ENCODE assay signal across 10 cellular contexts in the genomic region with DNA sequence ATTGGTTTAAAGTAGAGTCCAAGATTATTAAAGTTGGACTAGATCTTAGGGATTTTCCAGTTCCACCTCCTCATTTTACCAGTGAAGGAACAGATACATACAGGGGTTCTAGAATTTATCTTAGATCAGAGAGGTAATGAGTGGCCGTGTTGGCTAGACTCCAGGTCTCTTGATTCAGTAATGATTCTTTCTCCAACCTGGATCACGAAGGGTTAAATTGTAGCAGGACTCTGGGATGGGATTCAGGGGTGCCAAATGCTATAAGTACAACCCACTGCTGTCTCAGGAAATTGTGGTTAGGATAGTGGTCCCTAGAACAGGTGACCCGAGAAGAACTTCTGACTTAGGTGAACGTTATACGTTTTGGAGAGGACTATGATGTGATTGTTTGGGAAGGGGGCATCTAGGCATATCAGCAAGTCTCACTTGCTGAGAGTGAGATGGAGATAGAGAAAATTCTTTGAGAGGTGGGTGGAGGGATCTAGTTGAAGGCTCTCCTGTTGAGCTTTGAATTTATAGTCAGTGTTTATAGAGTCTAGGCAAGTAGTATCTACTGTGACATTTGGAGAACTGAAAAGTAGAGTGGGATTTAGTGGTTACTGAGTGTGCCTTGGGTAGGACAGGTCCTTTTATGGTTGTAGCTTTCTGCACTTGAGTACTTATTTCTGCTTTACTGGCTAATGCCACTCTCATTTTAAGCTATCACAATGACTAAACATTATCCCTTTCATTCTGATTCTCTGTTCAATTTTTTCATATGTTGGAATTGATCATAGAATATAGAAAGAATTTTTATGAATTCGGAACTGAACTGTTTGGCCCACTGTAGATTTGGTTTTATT. TPM values are rescaled to one million over a fixed set of nuclear protein-coding genes. Genes with fewer than 3 reads are reported as not detected.
DNase-seq lines count a peak whose midpoint lies in the region; ATAC-seq and TF ChIP-seq lines count a peak whose summit lies in the region.
"Had no signal": no experiment of that assay in that cellular context is flagged by ENCODE, and none has a peak within 500 bp of the region (broad histone marks: within the 10 kb centered on the region; RNA-seq: fewer than 3 reads in every experiment).

No MANE protein-coding gene starts in this region.

- no peak for TF ChIP-seq POLR2A in Peyer's patch (IDR thresholded peaks at IDR 0.05)

- H3K36me3 Mint-ChIP-seq in CD4-positive, alpha-beta memory T cell, result no peaks in the 10 kb centered on the region

- H3K27ac ChIP-seq in Peyer's patch, result no peak overlapping the region
- no peak overlapping the region for H3K27ac ChIP-seq in CD4-positive, alpha-beta memory T cell (ENCODE audit: low read depth, low read length)
- H3K27ac ChIP-seq: parathyroid adenoma had no signal

- peaks cover 55 to 65% (median 57%) of the 10 kb centered on the region in 4 donors for H3K4me1 Mint-ChIP-seq in CD4-positive, alpha-beta memory T cell

- H3K36me3 ChIP-seq in Peyer's patch, result no peaks in the 10 kb centered on the region
- H3K36me3 ChIP-seq in CD4-positive, alpha-beta memory T cell (ENCODE audit: insufficient read depth, low read length), result no peaks in the 10 kb centered on the region

- H3K9me3 Mint-ChIP-seq in CD4-positive, alpha-beta memory T cell, result no peaks in the 10 kb centered on the region

- peak overlapping the region in 2 of 8 donors; percentile 0 to 3 for H3K4me3 Mint-ChIP-seq in CD4-positive, alpha-beta memory T cell

- peaks cover 0 to 4% (median 1%) of the 10 kb centered on the region in 4 donors for H3K4me1 ChIP-seq in Peyer's patch
- peaks cover 60% of the 10 kb centered on the region for H3K4me1 ChIP-seq in CD4-positive, alpha-beta memory T cell (ENCODE audit: insufficient read depth, low read length)

- no peaks in the 10 kb centered on the region for H3K27me3 ChIP-seq in Peyer's patch
- H3K27me3 ChIP-seq in CD4-positive, alpha-beta memory T cell (ENCODE audit: insufficient read depth, low read length), result no peaks in the 10 kb centered on the region

- DNase-seq in germinal center (ENCODE audit: low spot score) (peak; percentile 8), DMS153 treated with DMSO at 0.1 percent for 48 hours (lab: John Stamatoyannopoulos, UW; ENCODE audit: unreplicated experiment) (no peak), Peyer's patch (no peak), SKM-1 (lab: John Stamatoyannopoulos, UW; ENCODE audit: unreplicated experiment) (no peak)
- DNase-seq in CD4-positive, alpha-beta memory T cell, result no peak
- DNase-seq: HCEC 1CT had no signal

- no peaks in the 10 kb centered on the region for H3K9me3 ChIP-seq in Peyer's patch
- no peaks in the 10 kb centered on the region for H3K9me3 ChIP-seq in CD4-positive, alpha-beta memory T cell (ENCODE audit: control insufficient read depth in 1 of 2, low read length in 2 of 2)

- TF ChIP-seq CTCF in Peyer's patch (IDR thresholded peaks at IDR 0.05), result no peak

- CTCF ChIA-PET in CD4-positive, alpha-beta memory T cell (lab: Charles Lee; ENCODE audit: partially characterized antibody), result interaction anchor here (0.9 to 9.5 kb wide), 6 partner anchors 8 to 150 kb away, joined by 3 to 130 read pairs (median 3); no protein-coding TSS in a partner anchor

- H3K27me3 Mint-ChIP-seq in CD4-positive, alpha-beta memory T cell, result peaks cover 0 to 2% of the 10 kb centered on the region in 2 donors

- no peak overlapping the region for H3K4me3 ChIP-seq in Peyer's patch
- H3K4me3 ChIP-seq in CD4-positive, alpha-beta memory T cell (ENCODE audit: low read length in 2 of 2), result no peak overlapping the region

- peak overlapping the region in 2 of 7 donors; percentile 10 to 21 for H3K27ac Mint-ChIP-seq in CD4-positive, alpha-beta memory T cell

- ATAC-seq in GM18517 (IDR thresholded peaks at IDR 0.05; ENCODE audit: unreplicated experiment) (peak; percentile 92), GM21390 (IDR thresholded peaks at IDR 0.05; ENCODE audit: unreplicated experiment) (peak; percentile 74), HG03196 (IDR thresholded peaks at IDR 0.05; ENCODE audit: unreplicated experiment) (peak; percentile 78)

- POLR2A ChIA-PET in CD4-positive, alpha-beta memory T cell (lab: Charles Lee; ENCODE audit: partially characterized antibody), result no interaction called here

- intact Hi-C loops in CD4-positive, alpha-beta memory T cell (cut with micrococcal nuclease), result loop anchor here (1.0 kb wide), 2 partner anchors 23 to 81 kb away; no protein-coding TSS in a partner anchor

RNA-seq across cellular contexts. Expression of gene ST7, which starts 58.3 kb away (rescaled TPM):
- 10 to 100 TPM; 26.8 to 39.6 (median 29.8) TPM for total RNA-seq in Peyer's patch
- total RNA-seq in CD4-positive, alpha-beta memory T cell, result 1 to 10 TPM; 3.8 to 4.0 TPM
- polyA plus RNA-seq in CD4-positive, alpha-beta memory T cell, result 1 to 10 TPM; 4.0 to 6.6 TPM

Comparison
In these comparisons a context has a peak if more than half of its experiments do, and no peak if none do; other contexts are left out.
1. RNA of gene ST7, which starts 58.3 kb away (total RNA-seq): 26.8 to 39.6 TPM in Peyer's patch; 3.8 to 4.0 TPM in CD4-positive, alpha-beta memory T cell; every median in the first group is over 4 times any median in the second.
2. Peak in every context shown above with its lines, with median percentiles within 50 percentile points of each other: ATAC-seq.